In the genomic region with DNA sequence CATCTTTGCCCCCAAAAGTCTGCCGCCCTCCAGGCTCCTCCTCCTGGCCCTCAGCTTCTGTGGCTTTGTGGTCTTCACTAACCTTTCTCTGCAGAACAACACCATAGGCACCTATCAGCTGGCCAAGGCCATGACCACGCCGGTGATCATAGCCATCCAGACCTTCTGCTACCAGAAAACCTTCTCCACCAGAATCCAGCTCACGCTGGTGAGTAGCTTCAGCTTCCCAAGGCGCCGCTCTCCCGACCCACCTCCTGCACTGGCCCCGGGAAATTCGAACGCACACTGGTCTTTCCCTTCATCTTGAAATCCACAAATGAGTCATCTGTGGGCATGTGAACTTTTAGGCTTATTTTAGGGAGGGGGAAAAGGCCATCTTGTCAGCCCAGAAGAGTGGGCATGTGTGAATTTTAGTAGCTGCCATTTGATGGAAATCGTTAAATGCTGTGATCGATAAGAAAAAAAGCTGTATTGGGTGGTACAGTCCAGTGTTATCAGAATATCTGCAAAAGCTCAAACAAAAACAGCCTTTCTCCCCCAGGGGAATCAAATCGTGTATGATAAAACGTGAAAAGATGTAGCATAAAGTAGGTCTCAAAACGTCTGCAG, we compare ENCODE assay signal across 8 cellular contexts. TPM values are rescaled to one million over a fixed set of nuclear protein-coding genes. Genes with fewer than 3 reads are reported as not detected.
DNase-seq lines count a peak whose midpoint lies in the region; ATAC-seq and TF ChIP-seq lines count a peak whose summit lies in the region.

No MANE protein-coding gene starts in this region.

- peaks cover 46% of the 10 kb centered on the region for H3K4me1 Mint-ChIP-seq in nephron

- H3K4me1 ChIP-seq in foreskin keratinocyte (peaks cover 14% of the 10 kb centered on the region), tibial artery (peaks cover 0 to 21% (median 11%) of the 10 kb centered on the region in 4 donors)

- H3K4me3 ChIP-seq in tibial artery, result peak overlapping the region; percentile 74 to 79

- H3K36me3 ChIP-seq in tibial artery, result peaks cover 0 to 7% (median 0%) of the 10 kb centered on the region in 3 donors

- H3K9me3 ChIP-seq in tibial artery, result no peaks in the 10 kb centered on the region

- DNase-seq in CD1c-positive myeloid dendritic cell (ENCODE audit: extremely low spot score) (peak; percentile 64), OCI-M1 (lab: John Stamatoyannopoulos, UW) (peak; percentile 87), foreskin keratinocyte (peak; percentile 32 to 63), tibial artery (peak; percentile 61 to 78)
- peak; percentile 6 for DNase-seq in activated effector memory CD4-positive, alpha-beta T cell treated with Interleukin-2 at 50 U/mL for 16 hours

- H3K27ac ChIP-seq in foreskin keratinocyte (no peak overlapping the region), tibial artery (peak overlapping the region; percentile 73 to 84)

- no peaks in the 10 kb centered on the region for H3K27me3 Mint-ChIP-seq in nephron (ENCODE audit: low read depth)

- no peak for TF ChIP-seq CTCF in foreskin keratinocyte (conservative IDR thresholded peaks at IDR 0.05)
- no peak for TF ChIP-seq CTCF in nephron (IDR thresholded peaks at IDR 0.05; ENCODE audit: unreplicated experiment in 3 of 3)
- no peak for TF ChIP-seq CTCF in tibial artery (IDR thresholded peaks at IDR 0.05)

- peak overlapping the region; percentile 98 to 100 (median 99) for H3K4me3 Mint-ChIP-seq in nephron

- intact Hi-C loops in tibial artery (cut with DNase I; ENCODE audit: low total_unique reads), result loop anchor here (5.0 to 10.0 kb wide), 2 partner anchors 61 to 382 kb away; partner anchors contain the start of gene MDM2

- peak; percentile 51 for ATAC-seq in GM19395 (IDR thresholded peaks at IDR 0.05; ENCODE audit: unreplicated experiment)
- peak; percentile 24 for ATAC-seq in HG03442 (IDR thresholded peaks at IDR 0.05; ENCODE audit: unreplicated experiment)
- peak; percentile 71 for ATAC-seq in foreskin keratinocyte

- H3K27ac Mint-ChIP-seq in nephron, result peak overlapping the region; percentile 20 to 95 (median 94)

- H3K9me3 Mint-ChIP-seq in nephron, result no peaks in the 10 kb centered on the region

- H3K27me3 ChIP-seq in foreskin keratinocyte (no peaks in the 10 kb centered on the region), tibial artery (no peaks in the 10 kb centered on the region)

- H3K36me3 Mint-ChIP-seq in nephron (ENCODE audit: low read depth), result peaks cover 20% of the 10 kb centered on the region

RNA-seq across cellular contexts. Expression of gene SLC35E3, which starts 0.7 kb away (rescaled TPM):
- 5.2 and 6.5 TPM in 2 replicates for total RNA-seq in foreskin keratinocyte
- polyA plus RNA-seq in foreskin keratinocyte, result 4.0 and 4.1 TPM in 2 replicates

RNA-seq across cellular contexts. Expression of gene NUP107, which starts 59.9 kb away (rescaled TPM):
- 68.9 and 75.1 TPM in 2 replicates for total RNA-seq in foreskin keratinocyte
- polyA plus RNA-seq in foreskin keratinocyte, result 20.6 and 25.6 TPM in 2 replicates

Comparison
In these comparisons a context has a peak if more than half of its experiments do, and no peak if none do; other contexts are left out.
1. DNase-seq: peak in every context shown above with its lines; median percentile 87 in OCI-M1; 70 in tibial artery; 64 in CD1c-positive myeloid dendritic cell; 48 in foreskin keratinocyte; 6 in activated effector memory CD4-positive, alpha-beta T cell treated with Interleukin-2 at 50 U/mL for 16 hours.